In the genomic region with DNA sequence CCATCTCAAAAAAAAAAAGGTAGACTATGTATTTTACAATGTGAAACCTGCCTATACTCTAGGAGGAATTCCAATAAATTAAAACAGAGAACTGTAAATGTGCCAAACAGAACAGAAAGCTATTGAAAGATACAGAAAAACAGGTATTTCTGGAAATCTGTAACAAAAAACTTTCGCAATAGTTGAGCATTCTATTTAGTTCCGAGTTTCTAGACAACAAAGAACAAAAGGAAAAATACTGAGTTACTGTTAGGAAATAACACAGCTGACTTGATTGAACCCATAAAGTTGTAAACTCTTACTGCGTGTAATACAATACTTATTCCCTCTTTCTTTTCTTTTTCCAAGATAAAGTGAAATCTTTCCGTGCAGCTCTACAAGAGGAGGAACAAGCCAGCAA, we compare ENCODE assay signal across 1 cellular context.
A peak's percentile ranks its signal among the peaks of the same experiment; 100 is the strongest.
TF ChIP-seq lines count a peak whose summit lies in the region.

No MANE protein-coding gene starts in this region.

TF ChIP-seq in HepG2, 621 proteins besides CTCF, POLR2A, EP300 and RAD21:
- TF ChIP-seq ELF4 (CRISPR knock-in tag; IDR thresholded peaks at IDR 0.05; ENCODE audit: borderline replicate concordance) (no peak), CEBPB (IDR thresholded peaks at IDR 0.05; ENCODE audit: borderline replicate concordance, low read depth, low read length) (peak; percentile 76; the same call in 1 of the 2 replicates), ISX (CRISPR knock-in tag; conservative IDR thresholded peaks at IDR 0.05) (no peak)
